23 cellular contexts compared by ENCODE assay signal in the genomic region with DNA sequence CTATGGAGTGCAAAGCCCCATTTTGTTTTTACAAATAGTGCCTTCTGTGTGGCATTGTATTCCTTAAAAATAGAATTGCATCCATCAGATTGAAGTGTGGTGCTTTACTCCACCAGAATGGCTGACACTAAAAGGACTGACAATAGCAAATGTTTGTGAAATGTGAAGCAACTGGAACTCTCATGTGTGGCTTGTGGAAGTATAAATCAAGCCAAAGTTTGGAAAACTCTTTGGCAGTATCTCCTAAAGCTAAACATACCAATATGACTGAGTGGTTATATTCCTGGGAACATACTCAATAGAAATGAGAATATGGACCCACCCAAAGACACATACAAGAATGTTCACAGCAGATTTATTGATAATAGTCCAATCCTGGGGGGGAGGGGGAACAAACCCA.
"Had no signal": no experiment of that assay in that cellular context is flagged by ENCODE, and none has a peak within 500 bp of the region (broad histone marks: within the 10 kb centered on the region; RNA-seq: fewer than 3 reads in every experiment).

No MANE protein-coding gene starts in this region.

- ATAC-seq: activated CD4-positive, alpha-beta T cell treated with anti-CD3 and anti-CD28 coated beads for 36 hours; foreskin keratinocyte; WTC11 had no signal

- DNase-seq: activated CD4-positive, alpha-beta T cell treated with anti-CD3 and anti-CD28 coated beads for 36 hours; activated CD4-positive, alpha-beta T cell treated with anti-CD3 and anti-CD28 coated beads, Interleukin-2, amount 50 U/mL, for 48 hours; activated CD8-positive, alpha-beta memory T cell treated with anti-CD3 and anti-CD28 coated beads, Interleukin-2, amount 50 U/mL, for 48 hours; activated naive CD4-positive, alpha-beta T cell treated with Interleukin-2 at 50 U/mL for 16 hours; activated naive CD8-positive, alpha-beta T cell treated with anti-CD3 and anti-CD28 coated beads for 36 hours; activated T-cell treated with anti-CD3 and anti-CD28 coated beads, Interleukin-2, amount 50 U/mL, for 48 hours; cerebellar nuclear complex; foreskin keratinocyte; hippocampal formation; kidney glomerular epithelial cell; posterior cingulate gyrus; sigmoid colon; stimulated activated CD4-positive, alpha-beta T cell treated with anti-CD3 and anti-CD28 coated beads, Interleukin-4, amount 100 ng/mL, for 24 hours; stimulated activated naive CD4-positive, alpha-beta T cell treated with Interleukin-2 at 50 U/mL for 16 hours; T1000; upper lobe of left lung had no signal

- H3K4me3 Mint-ChIP-seq: activated CD4-positive, alpha-beta T cell treated with anti-CD3 and anti-CD28 coated beads for 36 hours; activated naive CD8-positive, alpha-beta T cell treated with anti-CD3 and anti-CD28 coated beads for 36 hours; neural crest cell; T-helper 1 cell treated with Interleukin-12 subunit alpha and Interleukin-12 subunit beta and Interleukin-4 antibody, amounts not matched to agents 30 μg/mL and 1 μg/mL, for 36 hours; WTC11 had no signal

- H3K27ac ChIP-seq: breast epithelium, coronary artery, foreskin keratinocyte, sigmoid colon, upper lobe of left lung had no signal

- H3K4me1 Mint-ChIP-seq: activated CD4-positive, alpha-beta T cell treated with anti-CD3 and anti-CD28 coated beads for 36 hours; activated naive CD8-positive, alpha-beta T cell treated with anti-CD3 and anti-CD28 coated beads for 36 hours had no signal

- H3K4me3 ChIP-seq: breast epithelium, coronary artery, esophagus muscularis mucosa, sigmoid colon, upper lobe of left lung had no signal

- H3K9me3 ChIP-seq: breast epithelium, esophagus muscularis mucosa, sigmoid colon, thoracic aorta, upper lobe of left lung had no signal

- H3K4me1 ChIP-seq: breast epithelium, foreskin keratinocyte had no signal

- H3K9me3 Mint-ChIP-seq: activated naive CD8-positive, alpha-beta T cell treated with anti-CD3 and anti-CD28 coated beads for 36 hours; T-helper 1 cell treated with Interleukin-12 subunit alpha and Interleukin-12 subunit beta and Interleukin-4 antibody, amounts not matched to agents 30 μg/mL and 1 μg/mL, for 36 hours had no signal

- H3K36me3 Mint-ChIP-seq: activated naive CD8-positive, alpha-beta T cell treated with anti-CD3 and anti-CD28 coated beads for 36 hours; WTC11 had no signal

- H3K27me3 ChIP-seq: breast epithelium, esophagus muscularis mucosa, foreskin keratinocyte, sigmoid colon, upper lobe of left lung had no signal

- H3K36me3 ChIP-seq: breast epithelium, esophagus muscularis mucosa, sigmoid colon, thoracic aorta, upper lobe of left lung had no signal

- H3K27ac Mint-ChIP-seq: activated CD4-positive, alpha-beta T cell treated with anti-CD3 and anti-CD28 coated beads for 36 hours; activated naive CD8-positive, alpha-beta T cell treated with anti-CD3 and anti-CD28 coated beads for 36 hours; T-helper 1 cell treated with Interleukin-12 subunit alpha and Interleukin-12 subunit beta and Interleukin-4 antibody, amounts not matched to agents 30 μg/mL and 1 μg/mL, for 36 hours; WTC11 had no signal
